In genomic region chr16:50547340-50547865, GRCh38 we compare ENCODE assay signal across 8 cellular contexts. TPM values are rescaled to one million over a fixed set of nuclear protein-coding genes. Genes with fewer than 3 reads are reported as not detected.
DNase-seq lines count a peak whose midpoint lies in the region; ATAC-seq lines count a peak whose summit lies in the region.

No MANE protein-coding gene starts in this region.

- DNase-seq in SK-MEL-5 (ENCODE audit: low read depth, low spot score) (peak; percentile 22), left cardiac atrium (peak; percentile 51), skeletal muscle cell (ENCODE audit: low read depth) (no peak), inferior parietal cortex (ENCODE audit: extremely low spot score) (no peak), DMS153 treated with DMSO at 0.1 percent for 48 hours (lab: John Stamatoyannopoulos, UW; ENCODE audit: unreplicated experiment) (no peak)
- peak in 3 of 4 experiments; percentile 25 to 79 (median 74) for DNase-seq in activated naive CD4-positive, alpha-beta T cell (lab: John Stamatoyannopoulos, UW)

- in situ Hi-C loops in SK-MEL-5 (cut with HindIII; ENCODE audit: low pct_unique_long_range_greater_than_20kb, low sequenced_read_pairs), result no loop called here

- peak overlapping the region; percentile 82 for H3K4me3 ChIP-seq in GM08714 (ENCODE audit: low read length)
- peak overlapping the region; percentile 58 for H3K4me3 ChIP-seq in skeletal muscle cell (ENCODE audit: low read depth, low read length)

- intact Hi-C loops in left cardiac atrium (cut with DNase I), result no loop called here

- ATAC-seq in HG03139 (IDR thresholded peaks at IDR 0.05; ENCODE audit: unreplicated experiment) (peak; percentile 32), left cardiac atrium (peak; percentile 38 to 40)

RNA-seq across cellular contexts. Expression of gene NKD1, which starts 0.8 kb away (rescaled TPM):
- total RNA-seq in SK-MEL-5 (2014; rRNA removed; shearing (Covaris generic)), result 0.72 and 0.74 TPM in 2 replicates
- polyA plus RNA-seq in SK-MEL-5 (2015; cell fraction: cytosol; rRNA removed), result 0.66 and 1.3 TPM in 2 replicates
- polyA plus RNA-seq in SK-MEL-5 (2015; cell fraction: nucleus; rRNA removed), result 0.38 and 0.54 TPM in 2 replicates
- total RNA-seq in left cardiac atrium, result 1 to 10 TPM; 1.0 to 1.9 TPM

Comparison
In these comparisons a context has a peak if more than half of its experiments do, and no peak if none do; other contexts are left out.
1. DNase-seq: peak in SK-MEL-5 (single experiment), activated naive CD4-positive, alpha-beta T cell (3 of 4) and left cardiac atrium (single experiment); none in skeletal muscle cell (single experiment), inferior parietal cortex (single experiment) and DMS153 treated with DMSO at 0.1 percent for 48 hours (single experiment).